In genomic region chr12:115916910-115917668, GRCh38 we compare ENCODE assay signal across 8 cellular contexts.
DNase-seq lines count a peak whose midpoint lies in the region; ATAC-seq and TF ChIP-seq lines count a peak whose summit lies in the region.

No MANE protein-coding gene starts in this region.

- peak; percentile 98 for TF ChIP-seq CTCF in Calu3 (IDR thresholded peaks at IDR 0.05; ENCODE audit: unreplicated experiment)

- H3K27me3 Mint-ChIP-seq in Calu3 (ENCODE audit: unreplicated experiment), result peaks cover 80% of the 10 kb centered on the region

- H3K9me3 ChIP-seq in ectodermal cell (ENCODE audit: control insufficient read depth, low read length), result no peaks in the 10 kb centered on the region

- intact Hi-C loops in Calu3 (cut with micrococcal nuclease; ENCODE audit: unreplicated experiment), result loop anchor here (1.0 kb wide), 4 partner anchors 50 to 1937 kb away; no protein-coding TSS in a partner anchor

- peak overlapping the region; percentile 60 for H3K4me3 Mint-ChIP-seq in Calu3 (ENCODE audit: low read depth, unreplicated experiment)

- no peaks in the 10 kb centered on the region for H3K36me3 ChIP-seq in ectodermal cell (ENCODE audit: control insufficient read depth, insufficient read depth, low read length)

- no TSS peak for BruUV-seq in Calu3 (replicated peaks; lab: Mats Ljungman, UMichigan)

- H3K27ac ChIP-seq in ectodermal cell (ENCODE audit: insufficient read depth, low read depth, low read length, poor library complexity, severe bottlenecking), result no peak overlapping the region

- H3K27ac Mint-ChIP-seq in Calu3 (ENCODE audit: unreplicated experiment), result no peak overlapping the region

- peak overlapping the region; percentile 20 for H3K4me3 ChIP-seq in ectodermal cell (ENCODE audit: insufficient read depth, low read depth, low read length)

- peak; percentile 91 for DNase-seq in Calu3
- peak; percentile 51 for DNase-seq in NCI-H2029 (lab: John Stamatoyannopoulos, UW)
- peak; percentile 77 to 80 for DNase-seq in activated CD4-positive, alpha-beta T cell treated with anti-CD3 and anti-CD28 coated beads, Interleukin-2, amount 50 U/mL, for 48 hours
- DNase-seq in medulla oblongata (ENCODE audit: extremely low spot score), result peak; percentile 7
- peak; percentile 28 to 31 for DNase-seq in stimulated activated CD8-positive, alpha-beta memory T cell treated with anti-CD3 and anti-CD28 coated beads, Interleukin-15, amount 100 ng/mL, for 4 hours (ENCODE audit: low read depth in 2 of 2)

- H3K4me1 ChIP-seq in ectodermal cell (ENCODE audit: control insufficient read depth, insufficient read depth, low read length), result no peaks in the 10 kb centered on the region

- H3K27me3 ChIP-seq in ectodermal cell (ENCODE audit: control insufficient read depth, insufficient read depth, low read length, poor library complexity, severe bottlenecking), result peaks cover 28% of the 10 kb centered on the region

- no peaks in the 10 kb centered on the region for H3K4me1 Mint-ChIP-seq in Calu3 (ENCODE audit: low read depth, unreplicated experiment)

- WGBS in ectodermal cell, 2 experiments, result 12% methylated on average over 57 of the region's 57 CpGs

- H3K36me3 Mint-ChIP-seq in Calu3 (ENCODE audit: insufficient read depth, unreplicated experiment), result no peaks in the 10 kb centered on the region

- H3K9me3 Mint-ChIP-seq in Calu3 (ENCODE audit: low read depth, unreplicated experiment), result peaks cover 1% of the 10 kb centered on the region

- CTCF ChIA-PET in Calu3 (lab: Charles Lee), result interaction anchor here (1.1 to 1.7 kb wide), 3 partner anchors 44 to 50 kb away, joined by 3 to 6 read pairs (median 4); no protein-coding TSS in a partner anchor

- ATAC-seq in GM21825 (IDR thresholded peaks at IDR 0.05; ENCODE audit: unreplicated experiment) (peak; percentile 60), HG02623 (IDR thresholded peaks at IDR 0.05; ENCODE audit: unreplicated experiment) (no peak)

Comparison
In these comparisons a context has a peak if more than half of its experiments do, and no peak if none do; other contexts are left out.
1. DNase-seq: peak in every context shown above with its lines; median percentile 91 in Calu3; 78 in activated CD4-positive, alpha-beta T cell treated with anti-CD3 and anti-CD28 coated beads, Interleukin-2, amount 50 U/mL, for 48 hours; 51 in NCI-H2029; 30 in stimulated activated CD8-positive, alpha-beta memory T cell treated with anti-CD3 and anti-CD28 coated beads, Interleukin-15, amount 100 ng/mL, for 4 hours; 7 in medulla oblongata.